In genomic region chr1:153728305-153729066, GRCh38 we compare ENCODE assay signal across 8 cellular contexts. TPM values are rescaled to one million over a fixed set of nuclear protein-coding genes. Genes with fewer than 3 reads are reported as not detected.
DNase-seq lines count a peak whose midpoint lies in the region; ATAC-seq and TF ChIP-seq lines count a peak whose summit lies in the region.

No MANE protein-coding gene starts in this region.

- TF ChIP-seq POLR2A in HCT116 (IDR thresholded peaks at IDR 0.05; ENCODE audit: borderline replicate concordance, extremely low read depth, insufficient read depth, insufficient read length) = no peak

- POLR2A ChIA-PET in HCT116 (lab: Charles Lee) = interaction anchor here (1.0 to 2.5 kb wide), 5 partner anchors 15 to 221 kb away, joined by 3 to 9 read pairs (median 7); partner anchors contain the start of genes ILF2 and S100A13

- no peaks in the 10 kb centered on the region for H3K9me3 ChIP-seq in BLaER1 treated with 17β-estradiol and CSF1 and Interleukin-3, amounts not matched to agents 10 nM and 100 nM (replicated peaks in 1 of 11)
- H3K9me3 ChIP-seq in HCT116 (ENCODE audit: control insufficient read depth in 1 of 2, insufficient read depth in 1 of 2, low read depth in 1 of 2, low read length in 2 of 2) = no peaks in the 10 kb centered on the region

- TSS peak; percentile 88 for BruUV-seq in HCT116 (replicated peaks; lab: Mats Ljungman, UMichigan)

- 0 to 1% (median 1%) methylated on average over 17 to 19 of the region's 19 CpGs for WGBS in adipose tissue, 3 donors

- H2AFZ ChIP-seq in HCT116 (ENCODE audit: low read depth, low read length, poor library complexity, severe bottlenecking) = no peak overlapping the region

- H3K4me1 ChIP-seq in BLaER1 treated with 17β-estradiol and CSF1 and Interleukin-3, amounts not matched to agents 10 nM and 100 nM = peaks cover 39 to 53% (median 43%) of the 10 kb centered on the region in 10 experiments
- H3K4me1 ChIP-seq in HCT116 (ENCODE audit: control insufficient read depth in 1 of 2, insufficient read depth in 2 of 2, low read length in 2 of 2) = peaks cover 3 to 35% of the 10 kb centered on the region in 2 experiments; a peak in 3 of 4 replicates
- peaks cover 6% of the 10 kb centered on the region for H3K4me1 ChIP-seq in rectal smooth muscle tissue (ENCODE audit: control insufficient read depth, insufficient read depth, low read length)

- no peak for TF ChIP-seq RAD21 in HCT116 (IDR thresholded peaks at IDR 0.05; ENCODE audit: low read depth)

- DNase-seq in HCT116 (ENCODE audit: low read depth, low spot score) = no peak
- peak; percentile 40 for DNase-seq in RPMI7951 (ENCODE audit: low read depth)
- DNase-seq in left ventricle myocardium superior = peak; percentile 58
- DNase-seq in NCI-H1930 (lab: John Stamatoyannopoulos, UW) = no peak

- RAD21 ChIA-PET in HCT116 (lab: Charles Lee; ENCODE audit: low non-redundant PET in 1 of 2, low total read pairs in 2 of 2, uncharacterized antibody in 2 of 2, unreplicated experiment in 2 of 2) = no interaction called here

- intact Hi-C loops in HCT116 (cut with micrococcal nuclease) = no loop called here
- intact Hi-C loops in left ventricle myocardium superior (cut with micrococcal nuclease) = no loop called here

- no peaks in the 10 kb centered on the region for H3K9me2 ChIP-seq in HCT116 (ENCODE audit: insufficient read depth)

- H4K20me1 ChIP-seq in BLaER1 treated with 17β-estradiol and CSF1 and Interleukin-3, amounts not matched to agents 10 nM and 100 nM = no peaks in the 10 kb centered on the region
- no peaks in the 10 kb centered on the region for H4K20me1 ChIP-seq in HCT116 (ENCODE audit: insufficient read depth)

- peaks cover 20% of the 10 kb centered on the region for H3K79me2 ChIP-seq in HCT116 (ENCODE audit: insufficient read depth, low read length)

- peak overlapping the region; percentile 88 to 100 (median 98) for H3K4me2 ChIP-seq in BLaER1 treated with 17β-estradiol and CSF1 and Interleukin-3, amounts not matched to agents 10 nM and 100 nM
- H3K4me2 ChIP-seq in HCT116 (ENCODE audit: low read length) = peak overlapping the region; percentile 100

- peak overlapping the region; percentile 72 to 93 (median 86) for H3K4me3 ChIP-seq in BLaER1 treated with 17β-estradiol and CSF1 and Interleukin-3, amounts not matched to agents 10 nM and 100 nM
- H3K4me3 ChIP-seq in HCT116 (replicated peaks in 1 of 2; ENCODE audit: low read depth in 1 of 2, low read length in 2 of 2) (peak overlapping the region; percentile 62 to 100), rectal smooth muscle tissue (ENCODE audit: low read length) (peak overlapping the region; percentile 96)

- no peak for TF ChIP-seq CTCF in HCT116 (IDR thresholded peaks at IDR 0.05 in 2 of 3, conservative IDR thresholded peaks at IDR 0.05 in 1 of 3; ENCODE audit: borderline replicate concordance in 1 of 3, insufficient read depth in 1 of 3, low read depth in 2 of 3, low read length in 2 of 3)

- H3K27ac ChIP-seq in BLaER1 treated with 17β-estradiol and CSF1 and Interleukin-3, amounts not matched to agents 10 nM and 100 nM = peak overlapping the region; percentile 95 to 100 (median 99)
- H3K27ac ChIP-seq in HCT116 (ENCODE audit: low read depth, low read length) (peak overlapping the region; percentile 96), adipose tissue (ENCODE audit: low read depth, low read length) (peak overlapping the region; percentile 94), rectal smooth muscle tissue (ENCODE audit: low read depth, low read length) (peak overlapping the region; percentile 98)

- peaks cover 0 to 26% (median 12%) of the 10 kb centered on the region in 11 experiments; a peak in 16 of 22 replicates for H3K36me3 ChIP-seq in BLaER1 treated with 17β-estradiol and CSF1 and Interleukin-3, amounts not matched to agents 10 nM and 100 nM
- H3K36me3 ChIP-seq in HCT116 (ENCODE audit: control insufficient read depth in 1 of 2, insufficient read depth in 2 of 2, low read length in 2 of 2) (0 out of 4 replicates have a peak, but pooled peaks cover 0 to 2% of the 10 kb centered on the region in 2 experiments), rectal smooth muscle tissue (ENCODE audit: control insufficient read depth, insufficient read depth, low read length) (no peaks in the 10 kb centered on the region)

- CTCF ChIA-PET in HCT116 (lab: Charles Lee) = interaction anchor here (1.0 kb wide), 1 partner anchor 218 kb away, joined by 4 read pairs; no protein-coding TSS in a partner anchor

- peak overlapping the region; percentile 97 to 100 (median 97) for H3K9ac ChIP-seq in BLaER1 treated with 17β-estradiol and CSF1 and Interleukin-3, amounts not matched to agents 10 nM and 100 nM
- H3K9ac ChIP-seq in HCT116 (ENCODE audit: low read length) (peak overlapping the region; percentile 87), rectal smooth muscle tissue (ENCODE audit: low read length) (peak overlapping the region; percentile 100)

- no peaks in the 10 kb centered on the region for H3K27me3 ChIP-seq in BLaER1 treated with 17β-estradiol and CSF1 and Interleukin-3, amounts not matched to agents 10 nM and 100 nM
- H3K27me3 ChIP-seq in HCT116 (ENCODE audit: insufficient read depth, low read length) (no peaks in the 10 kb centered on the region), rectal smooth muscle tissue (ENCODE audit: control insufficient read depth, insufficient read depth, low read length) (no peaks in the 10 kb centered on the region)

- ATAC-seq in HCT116 = no peak
- ATAC-seq in left ventricle myocardium superior = peak; percentile 20
- no peak for ATAC-seq in GM19328 (IDR thresholded peaks at IDR 0.05; ENCODE audit: unreplicated experiment)

TF ChIP-seq in HCT116, 20 proteins besides CTCF, POLR2A, EP300 and RAD21:
- TF ChIP-seq POLR2AphosphoS5 (IDR thresholded peaks at IDR 0.05; ENCODE audit: low read depth, low read length) = peak; percentile 17; the same call in 1 of the 2 replicates
- no peak for TF ChIP-seq FOSL1 (IDR thresholded peaks at IDR 0.05; ENCODE audit: low read depth)

RNA-seq across cellular contexts. Expression of gene INTS3, which starts 0.6 kb away (rescaled TPM):
- total RNA-seq in HCT116 (2021; ENCODE audit: unreplicated experiment) = 47.6 TPM
- 29.8 and 30.6 TPM in 2 replicates for polyA plus RNA-seq in HCT116 (2012)
- 18.4 and 20.4 TPM in 2 replicates for total RNA-seq in RPMI7951 (2014; rRNA removed; shearing (Covaris generic))
- polyA plus RNA-seq in adipose tissue = 10 to 100 TPM; 17.8 to 31.3 (median 28.0) TPM
- total RNA-seq in left ventricle myocardium superior = 35.5 TPM

RNA-seq across cellular contexts. Expression of gene SLC27A3, which starts 46.7 kb away (rescaled TPM):
- 14.3 TPM for total RNA-seq in HCT116 (2021; ENCODE audit: unreplicated experiment)
- 17.8 and 19.9 TPM in 2 replicates for polyA plus RNA-seq in HCT116 (2012)
- total RNA-seq in RPMI7951 (2014; rRNA removed; shearing (Covaris generic)) = 7.4 and 7.5 TPM in 2 replicates
- polyA plus RNA-seq in adipose tissue = 100 to 1,000 TPM in 1 of 3 donors, 10 to 100 TPM in 2; 22.2 to 111 (median 83.7) TPM
- total RNA-seq in left ventricle myocardium superior = 9.8 TPM

RNA-seq across cellular contexts. Expression of gene NPR1, which starts 50.0 kb away (rescaled TPM):
- total RNA-seq in HCT116 (2021; ENCODE audit: unreplicated experiment) (0.07 TPM), left ventricle myocardium superior (10.5 TPM)
- polyA plus RNA-seq in HCT116 (2012) = 0.01 TPM in 1 of 2 replicates, not detected in the other
- not detected in 2 replicates for total RNA-seq in RPMI7951 (2014; rRNA removed; shearing (Covaris generic))
- 100 to 1,000 TPM in 1 of 3 donors, 10 to 100 TPM in 2; 14.9 to 176 (median 81.7) TPM for polyA plus RNA-seq in adipose tissue

RNA-seq across cellular contexts. Expression of gene ILF2, which starts 57.7 kb away (rescaled TPM):
- total RNA-seq in HCT116 (2021; ENCODE audit: unreplicated experiment) = 335 TPM
- polyA plus RNA-seq in HCT116 (2012) = 267 and 324 TPM in 2 replicates
- total RNA-seq in RPMI7951 (2014; rRNA removed; shearing (Covaris generic)) = 295 and 309 TPM in 2 replicates
- polyA plus RNA-seq in adipose tissue = 100 to 1,000 TPM in 1 of 3 donors, 10 to 100 TPM in 2; 56.3 to 111 (median 89.5) TPM
- total RNA-seq in left ventricle myocardium superior = 56.9 TPM

Comparison
In these comparisons a context has a peak if more than half of its experiments do, and no peak if none do; other contexts are left out.
1. DNase-seq: peak in RPMI7951 (single experiment) and left ventricle myocardium superior (single experiment); none in HCT116 (single experiment) and NCI-H1930 (0 of 2).
2. RNA of gene NPR1, which starts 50.0 kb away (total RNA-seq): 10.5 TPM in left ventricle myocardium superior (single experiment); 0.07 TPM in HCT116 (single experiment) and not detected in RPMI7951; every median in the first group is over 10 times any median in the second.
3. Peak in every context shown above with its lines, with median percentiles within 50 percentile points of each other: H3K27ac ChIP-seq, H3K4me3 ChIP-seq and H3K9ac ChIP-seq.